In the genomic region with DNA sequence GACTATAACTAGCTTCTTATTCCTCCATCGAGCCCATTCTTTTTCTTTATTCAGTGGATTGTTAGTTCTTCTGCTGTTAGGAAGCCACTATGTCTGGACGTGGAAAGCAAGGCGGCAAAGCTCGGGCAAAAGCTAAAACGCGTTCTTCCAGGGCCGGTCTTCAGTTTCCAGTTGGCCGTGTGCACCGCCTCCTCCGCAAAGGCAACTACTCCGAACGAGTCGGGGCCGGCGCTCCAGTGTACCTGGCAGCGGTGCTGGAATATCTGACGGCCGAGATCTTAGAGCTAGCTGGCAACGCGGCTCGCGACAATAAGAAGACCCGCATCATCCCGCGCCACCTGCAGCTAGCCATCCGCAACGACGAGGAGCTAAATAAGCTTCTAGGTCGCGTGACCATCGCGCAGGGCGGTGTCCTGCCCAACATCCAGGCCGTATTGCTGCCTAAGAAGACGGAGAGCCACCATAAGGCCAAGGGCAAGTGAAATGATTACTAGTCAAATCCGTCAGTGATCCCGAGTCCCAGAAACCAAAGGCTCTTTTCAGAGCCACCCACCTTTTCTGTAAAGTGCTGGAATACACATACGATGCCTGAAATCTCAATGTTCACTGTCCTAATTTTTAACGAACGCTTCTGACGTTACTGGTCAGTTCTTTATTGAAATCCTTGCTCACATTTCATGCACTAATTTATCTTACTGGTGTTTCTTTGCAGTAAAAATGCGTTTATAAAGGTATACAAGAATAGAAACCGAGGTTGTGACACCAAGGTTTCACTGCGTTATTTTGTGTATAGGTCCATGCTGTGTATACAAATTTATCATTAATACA, we compare ENCODE assay signal across 1 cellular context.
A peak's percentile ranks its signal among the peaks of the same experiment; 100 is the strongest.
TF ChIP-seq lines count a peak whose summit lies in the region.

No MANE protein-coding gene starts in this region.

TF ChIP-seq in IMR-90, 13 proteins besides CTCF, POLR2A, EP300 and RAD21:
- TF ChIP-seq BHLHE40 (IDR thresholded peaks at IDR 0.05; ENCODE audit: low read depth, low read length) (peak; percentile 91), FOS (IDR thresholded peaks at IDR 0.05; ENCODE audit: low read depth, low read length) (no peak), RFX5 (IDR thresholded peaks at IDR 0.05; ENCODE audit: low read depth, low read length) (no peak), CHD1 (IDR thresholded peaks at IDR 0.05; ENCODE audit: low read depth, low read length) (peak; percentile 46; the same call in 1 of the 2 replicates), MXI1 (IDR thresholded peaks at IDR 0.05; ENCODE audit: borderline replicate concordance, low read depth, low read length) (0 out of 2 replicates have a peak, but pooled peaks have one; percentile 47), SMC3 (IDR thresholded peaks at IDR 0.05; ENCODE audit: low read depth, low read length) (peak; percentile 24; the same call in 1 of the 2 replicates), MAFK (IDR thresholded peaks at IDR 0.05; ENCODE audit: low read depth, low read length) (no peak), MAZ (IDR thresholded peaks at IDR 0.05; ENCODE audit: borderline replicate concordance, low read depth, low read length) (no peak; the same call in 1 of the 2 replicates), RCOR1 (IDR thresholded peaks at IDR 0.05; ENCODE audit: insufficient replicate concordance, low read length) (no peak), CEBPB (IDR thresholded peaks at IDR 0.05; ENCODE audit: low read depth, low read length) (no peak), NFE2L2 (IDR thresholded peaks at IDR 0.05; ENCODE audit: low read depth, low read length) (no peak)
- TF ChIP-seq, protein P1, sequence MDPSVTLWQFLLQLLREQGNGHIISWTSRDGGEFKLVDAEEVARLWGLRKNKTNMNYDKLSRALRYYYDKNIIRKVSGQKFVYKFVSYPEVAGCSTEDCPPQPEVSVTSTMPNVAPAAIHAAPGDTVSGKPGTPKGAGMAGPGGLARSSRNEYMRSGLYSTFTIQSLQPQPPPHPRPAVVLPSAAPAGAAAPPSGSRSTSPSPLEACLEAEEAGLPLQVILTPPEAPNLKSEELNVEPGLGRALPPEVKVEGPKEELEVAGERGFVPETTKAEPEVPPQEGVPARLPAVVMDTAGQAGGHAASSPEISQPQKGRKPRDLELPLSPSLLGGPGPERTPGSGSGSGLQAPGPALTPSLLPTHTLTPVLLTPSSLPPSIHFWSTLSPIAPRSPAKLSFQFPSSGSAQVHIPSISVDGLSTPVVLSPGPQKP (IDR thresholded peaks at IDR 0.05; ENCODE audit: borderline replicate concordance, low read depth, low read length), result no peak
- TF ChIP-seq, protein P2, sequence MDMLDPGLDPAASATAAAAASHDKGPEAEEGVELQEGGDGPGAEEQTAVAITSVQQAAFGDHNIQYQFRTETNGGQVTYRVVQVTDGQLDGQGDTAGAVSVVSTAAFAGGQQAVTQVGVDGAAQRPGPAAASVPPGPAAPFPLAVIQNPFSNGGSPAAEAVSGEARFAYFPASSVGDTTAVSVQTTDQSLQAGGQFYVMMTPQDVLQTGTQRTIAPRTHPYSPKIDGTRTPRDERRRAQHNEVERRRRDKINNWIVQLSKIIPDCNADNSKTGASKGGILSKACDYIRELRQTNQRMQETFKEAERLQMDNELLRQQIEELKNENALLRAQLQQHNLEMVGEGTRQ (IDR thresholded peaks at IDR 0.05; ENCODE audit: low read depth, low read length), result peak; percentile 71
